In genomic region chr7:126856691-126857291, GRCh38 we compare ENCODE assay signal across 8 cellular contexts.
A peak's percentile ranks its signal among the peaks of the same experiment; 100 is the strongest.
DNase-seq lines count a peak whose midpoint lies in the region; ATAC-seq and TF ChIP-seq lines count a peak whose summit lies in the region.

No MANE protein-coding gene starts in this region.

- no peak for TF ChIP-seq EP300 in transverse colon (IDR thresholded peaks at IDR 0.05; ENCODE audit: low read depth)

- peak; percentile 83 for ATAC-seq in GM21526 (IDR thresholded peaks at IDR 0.05; ENCODE audit: low FRiP score, unreplicated experiment)

- H3K9me3 ChIP-seq in transverse colon, result no peaks in the 10 kb centered on the region

- intact Hi-C loops in dorsolateral prefrontal cortex (cut with DNase I), result no loop called here
- intact Hi-C loops in transverse colon (cut with DNase I; ENCODE audit: low total_unique reads), result no loop called here

- H3K4me1 ChIP-seq in transverse colon, result no peaks in the 10 kb centered on the region

- WGBS in transverse colon (ENCODE audit: low coverage in 1 of 2), 2 donors, result 39 to 51% methylated on average over 2 of the region's 2 CpGs

- DNase-seq in GM06990 (ENCODE audit: extremely low read depth, insufficient read length) (peak; percentile 1), Kasumi-1 (lab: John Stamatoyannopoulos, UW) (peak; percentile 33 to 49), dorsolateral prefrontal cortex (no peak), transverse colon (no peak), HK-2 (ENCODE audit: unreplicated experiment) (no peak)
- DNase-seq in stimulated activated CD4-positive, alpha-beta T cell treated with anti-CD3 and anti-CD28 coated beads, Interleukin-12 subunit alpha, Interleukin-12 subunit beta, amount 100 ng/mL, for 4 hours, result no peak
- DNase-seq in stimulated activated CD4-positive, alpha-beta T cell treated with anti-CD3 and anti-CD28 coated beads, Interleukin-4, amount 100 ng/mL, for 1 hour, result no peak

- H3K4me3 ChIP-seq in GM06990 (replicated peaks; ENCODE audit: low read depth, low read length) (no peak overlapping the region), dorsolateral prefrontal cortex (no peak overlapping the region), transverse colon (no peak overlapping the region)

- no peaks in the 10 kb centered on the region for H3K36me3 ChIP-seq in GM06990 (ENCODE audit: control insufficient read depth, insufficient read depth, low read length)
- H3K36me3 ChIP-seq in transverse colon, result no peaks in the 10 kb centered on the region

- peak; percentile 81 for TF ChIP-seq CTCF in GM06990 (IDR thresholded peaks at IDR 0.05; ENCODE audit: insufficient read depth, low read length, poor library complexity, severe bottlenecking)
- peak in 51 of 56 donors; percentile 16 to 64 (median 50) for TF ChIP-seq CTCF in dorsolateral prefrontal cortex (IDR thresholded peaks at IDR 0.05 in 54 of 56, conservative IDR thresholded peaks at IDR 0.05 in 2 of 56; ENCODE audit: low read depth in 1 of 56, partially characterized antibody in 56 of 56)
- TF ChIP-seq CTCF in transverse colon (IDR thresholded peaks at IDR 0.05), result peak in 3 of 5 experiments; percentile 41 to 47 (median 44)

- H3K27ac ChIP-seq in dorsolateral prefrontal cortex, result no peak overlapping the region
- no peak overlapping the region for H3K27ac ChIP-seq in transverse colon

- in situ Hi-C loops in transverse colon (cut with MboI; ENCODE audit: low pct_ligation_motif_present in 1 of 4, low pct_unique_long_range_greater_than_20kb in 1 of 4, low sequenced_read_pairs in 3 of 4), result no loop called here

- no peak for TF ChIP-seq POLR2A in transverse colon (IDR thresholded peaks at IDR 0.05)

- no peaks in the 10 kb centered on the region for H3K27me3 ChIP-seq in GM06990 (replicated peaks; ENCODE audit: control insufficient read depth, insufficient read depth, low read length)
- H3K27me3 ChIP-seq in dorsolateral prefrontal cortex, result no peaks in the 10 kb centered on the region
- H3K27me3 ChIP-seq in transverse colon, result no peaks in the 10 kb centered on the region

Comparison
In these comparisons a context has a peak if more than half of its experiments do, and no peak if none do; other contexts are left out.
1. DNase-seq: peak in GM06990 (single experiment) and Kasumi-1 (2 of 2); none in dorsolateral prefrontal cortex (0 of 10), transverse colon (single experiment), stimulated activated CD4-positive, alpha-beta T cell treated with anti-CD3 and anti-CD28 coated beads, Interleukin-12 subunit alpha, Interleukin-12 subunit beta, amount 100 ng/mL, for 4 hours (single experiment), stimulated activated CD4-positive, alpha-beta T cell treated with anti-CD3 and anti-CD28 coated beads, Interleukin-4, amount 100 ng/mL, for 1 hour (single experiment) and HK-2 (single experiment).
2. Peak in every context shown above with its lines, with median percentiles within 50 percentile points of each other: CTCF ChIP-seq.